Comparison of ENCODE assay signal across 1 cellular context in genomic region chr15:89195836-89196235, GRCh38.
TF ChIP-seq lines count a peak whose summit lies in the region.

No MANE protein-coding gene starts in this region.

TF ChIP-seq in GM23338, 12 proteins besides CTCF, POLR2A, EP300 and RAD21 (continued from another document):
- no peak for TF ChIP-seq REST (IDR thresholded peaks at IDR 0.05; ENCODE audit: unreplicated experiment)
- TF ChIP-seq JUNB (IDR thresholded peaks at IDR 0.05; ENCODE audit: unreplicated experiment), result no peak
- no peak for TF ChIP-seq POLR2AphosphoS5 (IDR thresholded peaks at IDR 0.05; ENCODE audit: low read depth)
- no peak for TF ChIP-seq ZNF462 (CRISPR knock-in tag; IDR thresholded peaks at IDR 0.05)
